ENCODE assay signal across 8 cellular contexts in genomic region chr10:91887900-91888225, GRCh38. TPM values are rescaled to one million over a fixed set of nuclear protein-coding genes. Genes with fewer than 3 reads are reported as not detected.
A peak's percentile ranks its signal among the peaks of the same experiment; 100 is the strongest.
DNase-seq lines count a peak whose midpoint lies in the region; ATAC-seq and TF ChIP-seq lines count a peak whose summit lies in the region.

No MANE protein-coding gene starts in this region.

- H3K27ac Mint-ChIP-seq in GM23338, result peak overlapping the region; percentile 99
- H3K27ac Mint-ChIP-seq in activated CD8-positive, alpha-beta T cell treated with anti-CD3 and anti-CD28 coated beads, Interleukin-2, amount 10 ng/mL, durations not matched to agents 7 days and 5 days, result no peak overlapping the region

- peak overlapping the region; percentile 74 for H3K4me3 Mint-ChIP-seq in GM23338
- peak overlapping the region; percentile 82 for H3K4me3 Mint-ChIP-seq in activated CD8-positive, alpha-beta T cell treated with anti-CD3 and anti-CD28 coated beads, Interleukin-2, amount 10 ng/mL, durations not matched to agents 7 days and 5 days

- H3K27me3 ChIP-seq in GM23338 (ENCODE audit: insufficient read depth) (no peaks in the 10 kb centered on the region), skeletal muscle tissue (ENCODE audit: control insufficient read depth in 3 of 3, insufficient read depth in 3 of 3, low read length in 3 of 3) (peaks cover 4 to 8% (median 5%) of the 10 kb centered on the region in 3 donors)

- H3K4me1 Mint-ChIP-seq in GM23338, result peaks cover 55% of the 10 kb centered on the region
- peaks cover 9% of the 10 kb centered on the region for H3K4me1 Mint-ChIP-seq in activated CD8-positive, alpha-beta T cell treated with anti-CD3 and anti-CD28 coated beads, Interleukin-2, amount 10 ng/mL, durations not matched to agents 7 days and 5 days (ENCODE audit: low read depth)

- ATAC-seq in GM23338, result peak; percentile 4; the same call in 1 of the 3 replicates
- no peak for ATAC-seq in activated CD8-positive, alpha-beta T cell treated with anti-CD3 and anti-CD28 coated beads, Interleukin-2, amount 10 ng/mL, durations not matched to agents 7 days and 5 days
- no peak for ATAC-seq in GM21619 (IDR thresholded peaks at IDR 0.05; ENCODE audit: unreplicated experiment)

- H3F3A ChIP-seq in GM23338 (replicated peaks; ENCODE audit: low read depth), result peaks cover 15% of the 10 kb centered on the region; the same call in 1 of the 2 replicates

- TF ChIP-seq CTCF in GM23338 (conservative IDR thresholded peaks at IDR 0.05; ENCODE audit: low read depth in 2 of 2), result no peak

- peaks cover 43% of the 10 kb centered on the region for H3K4me1 ChIP-seq in GM23338 (ENCODE audit: insufficient read depth)
- peaks cover 11 to 20% (median 14%) of the 10 kb centered on the region in 3 donors for H3K4me1 ChIP-seq in skeletal muscle tissue (ENCODE audit: control insufficient read depth in 3 of 3, insufficient read depth in 3 of 3, low read length in 3 of 3)

- no peak overlapping the region for H2AFZ ChIP-seq in GM23338

- peaks cover 4% of the 10 kb centered on the region; the same call in 2 of the 3 replicates for H3K36me3 Mint-ChIP-seq in GM23338 (ENCODE audit: low read depth)
- H3K36me3 Mint-ChIP-seq in activated CD8-positive, alpha-beta T cell treated with anti-CD3 and anti-CD28 coated beads, Interleukin-2, amount 10 ng/mL, durations not matched to agents 7 days and 5 days (ENCODE audit: low read depth), result no peaks in the 10 kb centered on the region

- POLR2A ChIA-PET in activated CD8-positive, alpha-beta T cell treated with anti-CD3 and anti-CD28 coated beads, Interleukin-2, amount 10 ng/mL, durations not matched to agents 7 days and 5 days (lab: Charles Lee), result interaction anchor here (1.1 to 1.8 kb wide), 2 partner anchors 20 to 36 kb away, joined by 4 read pairs; partner anchors contain the start of gene BTAF1

- no peaks in the 10 kb centered on the region for H3K36me3 ChIP-seq in GM23338 (ENCODE audit: insufficient read depth)
- H3K36me3 ChIP-seq in skeletal muscle tissue (ENCODE audit: control insufficient read depth in 3 of 3, insufficient read depth in 3 of 3, low read length in 3 of 3), result no peaks in the 10 kb centered on the region

- H3K9me3 ChIP-seq in skeletal muscle tissue (ENCODE audit: control insufficient read depth in 3 of 3, low read length in 3 of 3), result no peaks in the 10 kb centered on the region

- DNase-seq in GM23338 (ENCODE audit: low spot score), result no peak
- no peak for DNase-seq in activated CD8-positive, alpha-beta T cell treated with anti-CD3 and anti-CD28 coated beads, Interleukin-2, amount 10 ng/mL, durations not matched to agents 7 days and 5 days
- DNase-seq in C1 segment of cervical spinal cord (lab: John Stamatoyannopoulos, UW), result no peak
- no peak for DNase-seq in GM03348 (ENCODE audit: low spot score)
- DNase-seq in germinal center (ENCODE audit: low spot score), result no peak

- H3K27ac ChIP-seq in GM23338 (ENCODE audit: low read depth) (peak overlapping the region; percentile 99), skeletal muscle tissue (ENCODE audit: low read depth, low read length) (no peak overlapping the region)

- H3K9ac ChIP-seq in skeletal muscle tissue (ENCODE audit: low read depth in 1 of 3, low read length in 3 of 3), result peak overlapping the region; percentile 61 to 68 (median 66)

- no peaks in the 10 kb centered on the region for H3K79me2 ChIP-seq in GM23338 (replicated peaks; ENCODE audit: insufficient read depth)

- H3K4me2 ChIP-seq in GM23338, result peak overlapping the region; percentile 69

- H3K27me3 Mint-ChIP-seq in GM23338 (ENCODE audit: insufficient read depth, low read depth, poor library complexity), result peaks cover 9% of the 10 kb centered on the region
- H3K27me3 Mint-ChIP-seq in activated CD8-positive, alpha-beta T cell treated with anti-CD3 and anti-CD28 coated beads, Interleukin-2, amount 10 ng/mL, durations not matched to agents 7 days and 5 days (ENCODE audit: low read depth), result peaks cover 25% of the 10 kb centered on the region

- H3K9me3 Mint-ChIP-seq in GM23338, result no peaks in the 10 kb centered on the region; the same call in 2 of the 3 replicates
- no peaks in the 10 kb centered on the region for H3K9me3 Mint-ChIP-seq in activated CD8-positive, alpha-beta T cell treated with anti-CD3 and anti-CD28 coated beads, Interleukin-2, amount 10 ng/mL, durations not matched to agents 7 days and 5 days (ENCODE audit: insufficient read depth)

- H3K9me2 ChIP-seq in GM23338 (ENCODE audit: insufficient read depth), result peaks cover 13% of the 10 kb centered on the region; the same call in 1 of the 2 replicates

- H3K4me3 ChIP-seq in GM23338 (peak overlapping the region; percentile 43), iPS-11a (ENCODE audit: low read depth, low read length) (peak overlapping the region; percentile 18), skeletal muscle tissue (ENCODE audit: low read length in 3 of 3) (peak overlapping the region; percentile 67 to 80 (median 76))

- H4K20me1 ChIP-seq in GM23338 (replicated peaks; ENCODE audit: insufficient read depth), result no peaks in the 10 kb centered on the region

- CTCF ChIA-PET in activated CD8-positive, alpha-beta T cell treated with anti-CD3 and anti-CD28 coated beads, Interleukin-2, amount 10 ng/mL, durations not matched to agents 7 days and 5 days (lab: Charles Lee), result no interaction called here

TF ChIP-seq in GM23338, 12 proteins besides CTCF, POLR2A, EP300 and RAD21 (continues in another document):
- TF ChIP-seq, protein P1, sequence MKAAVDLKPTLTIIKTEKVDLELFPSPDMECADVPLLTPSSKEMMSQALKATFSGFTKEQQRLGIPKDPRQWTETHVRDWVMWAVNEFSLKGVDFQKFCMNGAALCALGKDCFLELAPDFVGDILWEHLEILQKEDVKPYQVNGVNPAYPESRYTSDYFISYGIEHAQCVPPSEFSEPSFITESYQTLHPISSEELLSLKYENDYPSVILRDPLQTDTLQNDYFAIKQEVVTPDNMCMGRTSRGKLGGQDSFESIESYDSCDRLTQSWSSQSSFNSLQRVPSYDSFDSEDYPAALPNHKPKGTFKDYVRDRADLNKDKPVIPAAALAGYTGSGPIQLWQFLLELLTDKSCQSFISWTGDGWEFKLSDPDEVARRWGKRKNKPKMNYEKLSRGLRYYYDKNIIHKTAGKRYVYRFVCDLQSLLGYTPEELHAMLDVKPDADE (IDR thresholded peaks at IDR 0.05), result no peak
- TF ChIP-seq EZH2 (IDR thresholded peaks at IDR 0.05; ENCODE audit: low read depth, unreplicated experiment) (no peak), ZNF114 (CRISPR knock-in tag; IDR thresholded peaks at IDR 0.05) (no peak), NANOG (IDR thresholded peaks at IDR 0.05; ENCODE audit: borderline replicate concordance) (no peak), ZNF331 (CRISPR knock-in tag; IDR thresholded peaks at IDR 0.05; ENCODE audit: low read depth) (no peak)

RNA-seq across cellular contexts. Expression of gene FGFBP3, which starts 21.4 kb away (rescaled TPM):
- 73.2 and 73.9 TPM in 2 replicates for total RNA-seq in GM23338 (2014; rRNA removed; shearing (Covaris generic))
- 65.7 and 71.9 TPM in 2 replicates for polyA plus RNA-seq in GM23338 (2016; fragmentation: Nextera tagmentation; extraction: Ambion mirVana)
- total RNA-seq in activated CD8-positive, alpha-beta T cell treated with anti-CD3 and anti-CD28 coated beads, Interleukin-2, amount 10 ng/mL, durations not matched to agents 7 days and 5 days, result 1 to 10 TPM; 1.0 to 1.5 TPM
- 1.6 TPM for total RNA-seq in skeletal muscle tissue

RNA-seq across cellular contexts. Expression of gene BTAF1, which starts 35.7 kb away (rescaled TPM):
- 47.3 and 55.7 TPM in 2 replicates for total RNA-seq in GM23338 (2014; rRNA removed; shearing (Covaris generic))
- polyA plus RNA-seq in GM23338 (2016; fragmentation: Nextera tagmentation; extraction: Ambion mirVana), result 19.0 and 30.4 TPM in 2 replicates
- total RNA-seq in activated CD8-positive, alpha-beta T cell treated with anti-CD3 and anti-CD28 coated beads, Interleukin-2, amount 10 ng/mL, durations not matched to agents 7 days and 5 days, result 10 to 100 TPM; 40.9 to 41.0 TPM
- 35.5 TPM for total RNA-seq in skeletal muscle tissue

Comparison
In these comparisons a context has a peak if more than half of its experiments do, and no peak if none do; other contexts are left out.
1. H3K4me3 ChIP-seq: peak in every context shown above with its lines; median percentile 76 in skeletal muscle tissue; 43 in GM23338; 18 in iPS-11a.
2. RNA of gene FGFBP3, which starts 21.4 kb away (total RNA-seq): 73.2 to 73.9 TPM in GM23338; 1.6 TPM in skeletal muscle tissue (single experiment) and 1.0 to 1.5 TPM in activated CD8-positive, alpha-beta T cell treated with anti-CD3 and anti-CD28 coated beads, Interleukin-2, amount 10 ng/mL, durations not matched to agents 7 days and 5 days; every median in the first group is over 10 times any median in the second.